In the genomic region with DNA sequence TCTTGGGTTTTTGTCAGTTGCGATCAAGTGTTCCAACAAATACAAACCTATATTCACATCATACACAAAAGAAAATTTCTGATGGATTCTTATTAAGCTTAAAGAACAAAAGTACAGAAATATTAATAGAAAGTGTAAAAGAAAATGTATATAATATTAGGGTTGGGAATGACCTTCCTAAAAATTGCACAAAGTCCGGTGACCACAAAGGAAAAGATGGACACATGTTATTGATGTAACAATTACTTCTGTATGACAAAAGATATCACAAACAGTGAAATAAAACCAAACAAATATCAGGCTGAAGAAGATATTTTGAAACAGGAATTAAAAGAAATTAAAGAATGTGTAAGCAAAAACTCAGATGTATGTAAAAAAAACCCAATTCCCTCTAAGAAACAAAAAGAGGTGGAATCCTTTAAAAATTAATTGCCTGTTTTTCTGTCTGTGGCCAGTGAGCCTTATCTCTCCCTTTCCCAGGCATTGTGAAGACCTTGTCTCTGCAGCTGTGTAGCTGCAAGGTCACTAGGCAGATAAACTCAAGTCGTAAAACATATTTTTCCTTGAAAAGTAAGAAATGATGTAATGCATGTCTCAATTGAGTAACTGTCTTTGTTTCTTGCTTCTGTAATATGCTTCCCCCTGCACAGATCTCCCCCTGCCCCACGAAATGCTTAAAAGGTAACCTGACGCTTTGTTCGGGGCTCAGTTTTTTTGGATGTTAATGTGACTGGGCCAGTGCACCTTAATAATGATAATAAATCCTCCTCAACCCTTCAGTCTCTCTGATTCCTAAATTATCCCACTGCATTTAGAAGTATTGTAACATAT, we compare ENCODE assay signal across 1 cellular context.
TF ChIP-seq lines count a peak whose summit lies in the region.

No MANE protein-coding gene starts in this region.

TF ChIP-seq in K562, 482 proteins besides CTCF, POLR2A, EP300 and RAD21 (continued from another document and continues in another):
- TF ChIP-seq, protein P1, sequence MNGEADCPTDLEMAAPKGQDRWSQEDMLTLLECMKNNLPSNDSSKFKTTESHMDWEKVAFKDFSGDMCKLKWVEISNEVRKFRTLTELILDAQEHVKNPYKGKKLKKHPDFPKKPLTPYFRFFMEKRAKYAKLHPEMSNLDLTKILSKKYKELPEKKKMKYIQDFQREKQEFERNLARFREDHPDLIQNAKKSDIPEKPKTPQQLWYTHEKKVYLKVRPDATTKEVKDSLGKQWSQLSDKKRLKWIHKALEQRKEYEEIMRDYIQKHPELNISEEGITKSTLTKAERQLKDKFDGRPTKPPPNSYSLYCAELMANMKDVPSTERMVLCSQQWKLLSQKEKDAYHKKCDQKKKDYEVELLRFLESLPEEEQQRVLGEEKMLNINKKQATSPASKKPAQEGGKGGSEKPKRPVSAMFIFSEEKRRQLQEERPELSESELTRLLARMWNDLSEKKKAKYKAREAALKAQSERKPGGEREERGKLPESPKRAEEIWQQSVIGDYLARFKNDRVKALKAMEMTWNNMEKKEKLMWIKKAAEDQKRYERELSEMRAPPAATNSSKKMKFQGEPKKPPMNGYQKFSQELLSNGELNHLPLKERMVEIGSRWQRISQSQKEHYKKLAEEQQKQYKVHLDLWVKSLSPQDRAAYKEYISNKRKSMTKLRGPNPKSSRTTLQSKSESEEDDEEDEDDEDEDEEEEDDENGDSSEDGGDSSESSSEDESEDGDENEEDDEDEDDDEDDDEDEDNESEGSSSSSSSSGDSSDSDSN (IDR thresholded peaks at IDR 0.05; ENCODE audit: borderline replicate concordance in 1 of 2, low read depth in 2 of 2, low read length in 2 of 2), result no peak
- TF ChIP-seq U2AF2 (optimal IDR thresholded peaks at IDR 0.05; ENCODE audit: low read depth, low read length) (no peak), HEY1 (CRISPR knock-in tag; IDR thresholded peaks at IDR 0.05; ENCODE audit: borderline replicate concordance) (peak; percentile 53; the same call in 1 of the 2 replicates), ZNF212 (CRISPR knock-in tag; IDR thresholded peaks at IDR 0.05) (no peak), POU5F1 (IDR thresholded peaks at IDR 0.05; ENCODE audit: borderline replicate concordance, low read depth, low read length, partially characterized antibody) (no peak), POLR2B (IDR thresholded peaks at IDR 0.05; ENCODE audit: low read depth, partially characterized antibody) (peak; percentile 15), TRIM24 (IDR thresholded peaks at IDR 0.05) (peak; percentile 91 to 94), STAG1 (CRISPR knock-in tag; IDR thresholded peaks at IDR 0.05; ENCODE audit: borderline replicate concordance) (no peak), ARID1B (IDR thresholded peaks at IDR 0.05) (peak; percentile 96), RB1 (IDR thresholded peaks at IDR 0.05; ENCODE audit: low read depth) (no peak), ETS2 (tag; IDR thresholded peaks at IDR 0.05; ENCODE audit: borderline replicate concordance, poor library complexity, severe bottlenecking) (no peak), JUNB (CRISPR knock-in tag; conservative IDR thresholded peaks at IDR 0.05) (0 out of 2 replicates have a peak, but pooled peaks have one; percentile 19), U2AF1 (optimal IDR thresholded peaks at IDR 0.05; ENCODE audit: low read depth, low read length) (no peak), CBFA2T3 (IDR thresholded peaks at IDR 0.05) (peak; percentile 98), ZNF408 (CRISPR knock-in tag; IDR thresholded peaks at IDR 0.05; ENCODE audit: low read depth) (no peak), HDAC2 (IDR thresholded peaks at IDR 0.05) (peak; percentile 58; the same call in 1 of the 2 replicates), CBX5 (IDR thresholded peaks at IDR 0.05; ENCODE audit: borderline replicate concordance, low read depth) (no peak), JUN (IDR thresholded peaks at IDR 0.05; ENCODE audit: borderline replicate concordance, low read depth, low read length) (peak; percentile 50), JUN (CRISPR knock-in tag; IDR thresholded peaks at IDR 0.05; ENCODE audit: borderline replicate concordance) (no peak), PTRF (tag; IDR thresholded peaks at IDR 0.05) (no peak), RBM34 (IDR thresholded peaks at IDR 0.05; ENCODE audit: borderline replicate concordance, insufficient read depth, low read length) (no peak), NR4A1 (CRISPR knock-in tag; IDR thresholded peaks at IDR 0.05) (no peak), NR4A1 (tag; IDR thresholded peaks at IDR 0.05) (0 out of 2 replicates have a peak, but pooled peaks have one; percentile 59), ZNF143 (CRISPR knock-in tag; IDR thresholded peaks at IDR 0.05) (no peak), JUND (IDR thresholded peaks at IDR 0.05; ENCODE audit: borderline replicate concordance, low read depth, low read length) (peak; percentile 91), JUND (tag; IDR thresholded peaks at IDR 0.05; ENCODE audit: borderline replicate concordance, low read depth, low read length) (peak; percentile 90; the same call in 2 of the 3 replicates), ETV1 (tag; conservative IDR thresholded peaks at IDR 0.05; ENCODE audit: low read depth) (0 out of 2 replicates have a peak, but pooled peaks have one; percentile 18), ETV5 (CRISPR knock-in tag; IDR thresholded peaks at IDR 0.05; ENCODE audit: low read depth) (no peak), ZNF174 (CRISPR knock-in tag; IDR thresholded peaks at IDR 0.05) (no peak), FUS (optimal IDR thresholded peaks at IDR 0.05; ENCODE audit: low read depth, low read length) (no peak), ZNF175 (CRISPR knock-in tag; IDR thresholded peaks at IDR 0.05; ENCODE audit: low read depth) (peak; percentile 30; the same call in 1 of the 2 replicates), SIN3B (IDR thresholded peaks at IDR 0.05; ENCODE audit: low read depth) (no peak)
- TF ChIP-seq, protein P2, sequence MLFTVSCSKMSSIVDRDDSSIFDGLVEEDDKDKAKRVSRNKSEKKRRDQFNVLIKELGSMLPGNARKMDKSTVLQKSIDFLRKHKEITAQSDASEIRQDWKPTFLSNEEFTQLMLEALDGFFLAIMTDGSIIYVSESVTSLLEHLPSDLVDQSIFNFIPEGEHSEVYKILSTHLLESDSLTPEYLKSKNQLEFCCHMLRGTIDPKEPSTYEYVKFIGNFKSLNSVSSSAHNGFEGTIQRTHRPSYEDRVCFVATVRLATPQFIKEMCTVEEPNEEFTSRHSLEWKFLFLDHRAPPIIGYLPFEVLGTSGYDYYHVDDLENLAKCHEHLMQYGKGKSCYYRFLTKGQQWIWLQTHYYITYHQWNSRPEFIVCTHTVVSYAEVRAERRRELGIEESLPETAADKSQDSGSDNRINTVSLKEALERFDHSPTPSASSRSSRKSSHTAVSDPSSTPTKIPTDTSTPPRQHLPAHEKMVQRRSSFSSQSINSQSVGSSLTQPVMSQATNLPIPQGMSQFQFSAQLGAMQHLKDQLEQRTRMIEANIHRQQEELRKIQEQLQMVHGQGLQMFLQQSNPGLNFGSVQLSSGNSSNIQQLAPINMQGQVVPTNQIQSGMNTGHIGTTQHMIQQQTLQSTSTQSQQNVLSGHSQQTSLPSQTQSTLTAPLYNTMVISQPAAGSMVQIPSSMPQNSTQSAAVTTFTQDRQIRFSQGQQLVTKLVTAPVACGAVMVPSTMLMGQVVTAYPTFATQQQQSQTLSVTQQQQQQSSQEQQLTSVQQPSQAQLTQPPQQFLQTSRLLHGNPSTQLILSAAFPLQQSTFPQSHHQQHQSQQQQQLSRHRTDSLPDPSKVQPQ (CRISPR knock-in tag; IDR thresholded peaks at IDR 0.05; ENCODE audit: borderline replicate concordance), result no peak
- TF ChIP-seq, protein P3, sequence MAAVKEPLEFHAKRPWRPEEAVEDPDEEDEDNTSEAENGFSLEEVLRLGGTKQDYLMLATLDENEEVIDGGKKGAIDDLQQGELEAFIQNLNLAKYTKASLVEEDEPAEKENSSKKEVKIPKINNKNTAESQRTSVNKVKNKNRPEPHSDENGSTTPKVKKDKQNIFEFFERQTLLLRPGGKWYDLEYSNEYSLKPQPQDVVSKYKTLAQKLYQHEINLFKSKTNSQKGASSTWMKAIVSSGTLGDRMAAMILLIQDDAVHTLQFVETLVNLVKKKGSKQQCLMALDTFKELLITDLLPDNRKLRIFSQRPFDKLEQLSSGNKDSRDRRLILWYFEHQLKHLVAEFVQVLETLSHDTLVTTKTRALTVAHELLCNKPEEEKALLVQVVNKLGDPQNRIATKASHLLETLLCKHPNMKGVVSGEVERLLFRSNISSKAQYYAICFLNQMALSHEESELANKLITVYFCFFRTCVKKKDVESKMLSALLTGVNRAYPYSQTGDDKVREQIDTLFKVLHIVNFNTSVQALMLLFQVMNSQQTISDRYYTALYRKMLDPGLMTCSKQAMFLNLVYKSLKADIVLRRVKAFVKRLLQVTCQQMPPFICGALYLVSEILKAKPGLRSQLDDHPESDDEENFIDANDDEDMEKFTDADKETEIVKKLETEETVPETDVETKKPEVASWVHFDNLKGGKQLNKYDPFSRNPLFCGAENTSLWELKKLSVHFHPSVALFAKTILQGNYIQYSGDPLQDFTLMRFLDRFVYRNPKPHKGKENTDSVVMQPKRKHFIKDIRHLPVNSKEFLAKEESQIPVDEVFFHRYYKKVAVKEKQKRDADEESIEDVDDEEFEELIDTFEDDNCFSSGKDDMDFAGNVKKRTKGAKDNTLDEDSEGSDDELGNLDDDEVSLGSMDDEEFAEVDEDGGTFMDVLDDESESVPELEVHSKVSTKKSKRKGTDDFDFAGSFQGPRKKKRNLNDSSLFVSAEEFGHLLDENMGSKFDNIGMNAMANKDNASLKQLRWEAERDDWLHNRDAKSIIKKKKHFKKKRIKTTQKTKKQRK (IDR thresholded peaks at IDR 0.05; ENCODE audit: borderline replicate concordance, low read depth, low read length), result no peak
- TF ChIP-seq, protein P4, sequence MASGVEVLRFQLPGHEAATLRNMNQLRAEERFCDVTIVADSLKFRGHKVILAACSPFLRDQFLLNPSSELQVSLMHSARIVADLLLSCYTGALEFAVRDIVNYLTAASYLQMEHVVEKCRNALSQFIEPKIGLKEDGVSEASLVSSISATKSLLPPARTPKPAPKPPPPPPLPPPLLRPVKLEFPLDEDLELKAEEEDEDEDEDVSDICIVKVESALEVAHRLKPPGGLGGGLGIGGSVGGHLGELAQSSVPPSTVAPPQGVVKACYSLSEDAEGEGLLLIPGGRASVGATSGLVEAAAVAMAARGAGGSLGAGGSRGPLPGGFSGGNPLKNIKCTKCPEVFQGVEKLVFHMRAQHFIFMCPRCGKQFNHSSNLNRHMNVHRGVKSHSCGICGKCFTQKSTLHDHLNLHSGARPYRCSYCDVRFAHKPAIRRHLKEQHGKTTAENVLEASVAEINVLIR (CRISPR knock-in tag; IDR thresholded peaks at IDR 0.05), result no peak
- TF ChIP-seq, protein P5, sequence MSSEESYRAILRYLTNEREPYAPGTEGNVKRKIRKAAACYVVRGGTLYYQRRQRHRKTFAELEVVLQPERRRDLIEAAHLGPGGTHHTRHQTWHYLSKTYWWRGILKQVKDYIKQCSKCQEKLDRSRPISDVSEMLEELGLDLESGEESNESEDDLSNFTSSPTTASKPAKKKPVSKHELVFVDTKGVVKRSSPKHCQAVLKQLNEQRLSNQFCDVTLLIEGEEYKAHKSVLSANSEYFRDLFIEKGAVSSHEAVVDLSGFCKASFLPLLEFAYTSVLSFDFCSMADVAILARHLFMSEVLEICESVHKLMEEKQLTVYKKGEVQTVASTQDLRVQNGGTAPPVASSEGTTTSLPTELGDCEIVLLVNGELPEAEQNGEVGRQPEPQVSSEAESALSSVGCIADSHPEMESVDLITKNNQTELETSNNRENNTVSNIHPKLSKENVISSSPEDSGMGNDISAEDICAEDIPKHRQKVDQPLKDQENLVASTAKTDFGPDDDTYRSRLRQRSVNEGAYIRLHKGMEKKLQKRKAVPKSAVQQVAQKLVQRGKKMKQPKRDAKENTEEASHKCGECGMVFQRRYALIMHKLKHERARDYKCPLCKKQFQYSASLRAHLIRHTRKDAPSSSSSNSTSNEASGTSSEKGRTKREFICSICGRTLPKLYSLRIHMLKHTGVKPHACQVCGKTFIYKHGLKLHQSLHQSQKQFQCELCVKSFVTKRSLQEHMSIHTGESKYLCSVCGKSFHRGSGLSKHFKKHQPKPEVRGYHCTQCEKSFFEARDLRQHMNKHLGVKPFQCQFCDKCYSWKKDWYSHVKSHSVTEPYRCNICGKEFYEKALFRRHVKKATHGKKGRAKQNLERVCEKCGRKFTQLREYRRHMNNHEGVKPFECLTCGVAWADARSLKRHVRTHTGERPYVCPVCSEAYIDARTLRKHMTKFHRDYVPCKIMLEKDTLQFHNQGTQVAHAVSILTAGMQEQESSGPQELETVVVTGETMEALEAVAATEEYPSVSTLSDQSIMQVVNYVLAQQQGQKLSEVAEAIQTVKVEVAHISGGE (CRISPR knock-in tag; IDR thresholded peaks at IDR 0.05), result peak in 1 of 3 experiments; percentile 79; a peak in 2 of 6 replicates
- TF ChIP-seq, protein P6, sequence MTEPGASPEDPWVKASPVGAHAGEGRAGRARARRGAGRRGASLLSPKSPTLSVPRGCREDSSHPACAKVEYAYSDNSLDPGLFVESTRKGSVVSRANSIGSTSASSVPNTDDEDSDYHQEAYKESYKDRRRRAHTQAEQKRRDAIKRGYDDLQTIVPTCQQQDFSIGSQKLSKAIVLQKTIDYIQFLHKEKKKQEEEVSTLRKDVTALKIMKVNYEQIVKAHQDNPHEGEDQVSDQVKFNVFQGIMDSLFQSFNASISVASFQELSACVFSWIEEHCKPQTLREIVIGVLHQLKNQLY (CRISPR knock-in tag; conservative IDR thresholded peaks at IDR 0.05), result no peak
- TF ChIP-seq, protein P7, sequence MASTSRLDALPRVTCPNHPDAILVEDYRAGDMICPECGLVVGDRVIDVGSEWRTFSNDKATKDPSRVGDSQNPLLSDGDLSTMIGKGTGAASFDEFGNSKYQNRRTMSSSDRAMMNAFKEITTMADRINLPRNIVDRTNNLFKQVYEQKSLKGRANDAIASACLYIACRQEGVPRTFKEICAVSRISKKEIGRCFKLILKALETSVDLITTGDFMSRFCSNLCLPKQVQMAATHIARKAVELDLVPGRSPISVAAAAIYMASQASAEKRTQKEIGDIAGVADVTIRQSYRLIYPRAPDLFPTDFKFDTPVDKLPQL (IDR thresholded peaks at IDR 0.05; ENCODE audit: extremely low read depth, insufficient read length), result no peak
- TF ChIP-seq, protein P8, sequence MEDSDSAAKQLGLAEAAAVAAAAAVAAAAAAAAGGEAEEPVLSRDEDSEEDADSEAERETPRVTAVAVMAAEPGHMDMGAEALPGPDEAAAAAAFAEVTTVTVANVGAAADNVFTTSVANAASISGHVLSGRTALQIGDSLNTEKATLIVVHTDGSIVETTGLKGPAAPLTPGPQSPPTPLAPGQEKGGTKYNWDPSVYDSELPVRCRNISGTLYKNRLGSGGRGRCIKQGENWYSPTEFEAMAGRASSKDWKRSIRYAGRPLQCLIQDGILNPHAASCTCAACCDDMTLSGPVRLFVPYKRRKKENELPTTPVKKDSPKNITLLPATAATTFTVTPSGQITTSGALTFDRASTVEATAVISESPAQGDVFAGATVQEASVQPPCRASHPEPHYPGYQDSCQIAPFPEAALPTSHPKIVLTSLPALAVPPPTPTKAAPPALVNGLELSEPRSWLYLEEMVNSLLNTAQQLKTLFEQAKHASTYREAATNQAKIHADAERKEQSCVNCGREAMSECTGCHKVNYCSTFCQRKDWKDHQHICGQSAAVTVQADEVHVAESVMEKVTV (CRISPR knock-in tag; IDR thresholded peaks at IDR 0.05), result no peak; the same call in 1 of the 2 replicates
